Comparison of ENCODE assay signal across 18 cellular contexts in genomic region chr6:112640895-112641294, GRCh38.
DNase-seq lines count a peak whose midpoint lies in the region; ATAC-seq, FAIRE-seq and TF ChIP-seq lines count a peak whose summit lies in the region.
"Had no signal": no experiment of that assay in that cellular context is flagged by ENCODE, and none has a peak within 500 bp of the region (broad histone marks: within the 10 kb centered on the region; RNA-seq: fewer than 3 reads in every experiment).

No MANE protein-coding gene starts in this region.

- H3K9ac ChIP-seq in mesenchymal stem cell (ENCODE audit: low read length) = peak overlapping the region; percentile 54

- no peak overlapping the region for H2AFZ ChIP-seq in mesenchymal stem cell (ENCODE audit: low read depth, low read length)

- no peaks in the 10 kb centered on the region for H3K27me3 ChIP-seq in mesenchymal stem cell (ENCODE audit: control insufficient read depth in 1 of 2, insufficient read depth in 1 of 2, low read length in 2 of 2)

- H4K8ac ChIP-seq in mesenchymal stem cell (ENCODE audit: low read length) = no peak overlapping the region

- H3K14ac ChIP-seq in mesenchymal stem cell (ENCODE audit: low read length in 2 of 2) = no peak overlapping the region

- no peak overlapping the region for H2AK5ac ChIP-seq in mesenchymal stem cell (ENCODE audit: low read length, severe bottlenecking)

- H3K4me2 ChIP-seq in mesenchymal stem cell (ENCODE audit: low read length, poor library complexity, severe bottlenecking) = peak overlapping the region; percentile 28

- H2BK12ac ChIP-seq in mesenchymal stem cell (ENCODE audit: low read length in 2 of 2) = no peak overlapping the region

- no peak overlapping the region for H2BK120ac ChIP-seq in mesenchymal stem cell (ENCODE audit: low read depth, low read length)

- H3K9me3 ChIP-seq in mesenchymal stem cell (ENCODE audit: control insufficient read depth, low read length) = no peaks in the 10 kb centered on the region

- H3K27ac Mint-ChIP-seq in activated naive CD4-positive, alpha-beta T cell treated with anti-CD3 and anti-CD28 coated beads, Interleukin-2, amount 50 U/mL, for 72 hours = no peak overlapping the region
- H3K27ac Mint-ChIP-seq: activated naive CD4-positive, alpha-beta T cell treated with anti-CD3 and anti-CD28 coated beads, Interleukin-2, amount 50 U/mL, for 24 hours; B cell; IgD-negative memory B cell had no signal

- H3K79me1 ChIP-seq in mesenchymal stem cell (replicated peaks; ENCODE audit: low read length, poor library complexity, severe bottlenecking) = no peaks in the 10 kb centered on the region

- no peak for ATAC-seq in HG02884 (IDR thresholded peaks at IDR 0.05; ENCODE audit: unreplicated experiment)
- ATAC-seq in activated naive CD4-positive, alpha-beta T cell treated with anti-CD3 and anti-CD28 coated beads, Interleukin-2, amount 50 U/mL, for 72 hours = no peak

- peak overlapping the region; percentile 96 for H3K27ac ChIP-seq in mesenchymal stem cell (ENCODE audit: low read length, poor library complexity, severe bottlenecking)

- 71% methylated on average over 2 of the region's 2 CpGs for WGBS in mesenchymal stem cell

- no peak overlapping the region for H3K4ac ChIP-seq in mesenchymal stem cell (ENCODE audit: low read depth in 1 of 2, low read length in 2 of 2)

- H4K91ac ChIP-seq in mesenchymal stem cell (ENCODE audit: low read length) = no peak overlapping the region

- TF ChIP-seq CTCF in AG09309 (IDR thresholded peaks at IDR 0.05; ENCODE audit: control insufficient read depth, insufficient read depth, low read depth, low read length, missing control alignments) (no peak), astrocyte of the spinal cord (IDR thresholded peaks at IDR 0.05; ENCODE audit: low read depth, low read length) (no peak)

- H3K23ac ChIP-seq in mesenchymal stem cell (ENCODE audit: low read length in 2 of 2) = no peak overlapping the region

- no peaks in the 10 kb centered on the region for H3K36me3 Mint-ChIP-seq in activated naive CD4-positive, alpha-beta T cell treated with anti-CD3 and anti-CD28 coated beads, Interleukin-2, amount 50 U/mL, for 72 hours
- H3K36me3 Mint-ChIP-seq: activated naive CD4-positive, alpha-beta T cell treated with anti-CD3 and anti-CD28 coated beads, Interleukin-2, amount 50 U/mL, for 24 hours; IgD-negative memory B cell had no signal

- in situ Hi-C loops in astrocyte of the spinal cord (cut with HindIII; ENCODE audit: low sequenced_read_pairs) = no loop called here

- peak; percentile 72 for FAIRE-seq in HTR-8/SVneo (lab: Jason Lieb, UNC)

- H3K4me3 ChIP-seq in AG09309 (ENCODE audit: control insufficient read depth, low read depth, low read length) (no peak overlapping the region), astrocyte of the spinal cord (ENCODE audit: low read depth, low read length) (no peak overlapping the region), mesenchymal stem cell (ENCODE audit: insufficient read depth in 1 of 2, low read depth in 1 of 2, low read length in 2 of 2) (peak overlapping the region in 1 of 2 experiments; percentile 67)

- no peaks in the 10 kb centered on the region for H3K9me3 Mint-ChIP-seq in activated naive CD4-positive, alpha-beta T cell treated with anti-CD3 and anti-CD28 coated beads, Interleukin-2, amount 50 U/mL, for 72 hours
- H3K9me3 Mint-ChIP-seq: activated naive CD4-positive, alpha-beta T cell treated with anti-CD3 and anti-CD28 coated beads, Interleukin-2, amount 50 U/mL, for 24 hours; IgD-negative memory B cell had no signal

- H2BK5ac ChIP-seq in mesenchymal stem cell (ENCODE audit: low read depth, low read length, poor library complexity, severe bottlenecking) = no peak overlapping the region

- no peak overlapping the region for H3K18ac ChIP-seq in mesenchymal stem cell (ENCODE audit: low read depth in 1 of 2, low read length in 2 of 2)

- no peaks in the 10 kb centered on the region for H3K36me3 ChIP-seq in mesenchymal stem cell (ENCODE audit: control insufficient read depth in 1 of 2, insufficient read depth in 2 of 2, low read depth in 1 of 2, low read length in 2 of 2)

- H3K4me1 ChIP-seq in mesenchymal stem cell (ENCODE audit: control insufficient read depth, insufficient read depth, low read depth, low read length) = peaks cover 2% of the 10 kb centered on the region

- peak; percentile 63 for DNase-seq in AG09309 (ENCODE audit: low read depth)
- peak; percentile 63 for DNase-seq in HTR-8/SVneo (ENCODE audit: insufficient read length, low spot score)
- DNase-seq in astrocyte of the spinal cord (ENCODE audit: low read depth, low spot score) = peak; percentile 79
- peak; percentile 60 for DNase-seq in mesenchymal stem cell
- no peak for DNase-seq in midbrain (lab: John Stamatoyannopoulos, UW)
- DNase-seq in HUDEP-2 (lab: John Stamatoyannopoulos, UW; ENCODE audit: unreplicated experiment in 76 of 76) = no peak
- DNase-seq in activated naive CD4-positive, alpha-beta T cell treated with anti-CD3 and anti-CD28 coated beads, Interleukin-2, amount 50 U/mL, for 72 hours (ENCODE audit: low spot score in 2 of 2) = no peak
- DNase-seq: cortex of kidney, DMS79, GOT3, head of caudate nucleus, NCI-H69, occipital lobe, SHP77 had no signal

- no peak overlapping the region for H2BK15ac ChIP-seq in mesenchymal stem cell (ENCODE audit: low read depth, poor library complexity, severe bottlenecking)

Comparison
In these comparisons a context has a peak if more than half of its experiments do, and no peak if none do; other contexts are left out.
1. DNase-seq: peak in AG09309 (single experiment), HTR-8/SVneo (single experiment), astrocyte of the spinal cord (single experiment) and mesenchymal stem cell (single experiment); none in midbrain (single experiment), HUDEP-2 (0 of 76) and activated naive CD4-positive, alpha-beta T cell treated with anti-CD3 and anti-CD28 coated beads, Interleukin-2, amount 50 U/mL, for 72 hours (0 of 2).